ENCODE assay signal across 14 cellular contexts in genomic region chr6:156957931-156958547, GRCh38.
A peak's percentile ranks its signal among the peaks of the same experiment; 100 is the strongest.
DNase-seq lines count a peak whose midpoint lies in the region; ATAC-seq, FAIRE-seq and TF ChIP-seq lines count a peak whose summit lies in the region.
"Had no signal": no experiment of that assay in that cellular context is flagged by ENCODE, and none has a peak within 500 bp of the region (broad histone marks: within the 10 kb centered on the region; RNA-seq: fewer than 3 reads in every experiment).

No MANE protein-coding gene starts in this region.

- peaks cover 47 to 55% of the 10 kb centered on the region in 2 donors for H3K4me1 Mint-ChIP-seq in natural killer cell

- H3K27ac Mint-ChIP-seq in natural killer cell: peak overlapping the region; percentile 41 to 73

- H3K36me3 Mint-ChIP-seq in natural killer cell: no peaks in the 10 kb centered on the region

- no peak overlapping the region for H3K4me3 ChIP-seq in Karpas-422 (ENCODE audit: low read length)
- H3K4me3 ChIP-seq in kidney (ENCODE audit: low read length in 2 of 2): no peak overlapping the region

- no peaks in the 10 kb centered on the region for H3K9me2 ChIP-seq in Karpas-422 (replicated peaks; ENCODE audit: insufficient read depth, low read length)

- no peaks in the 10 kb centered on the region; the same call in 1 of the 2 replicates for H4K20me1 ChIP-seq in Karpas-422 (ENCODE audit: insufficient read depth, low read depth, low read length)

- H3K9ac ChIP-seq in Karpas-422 (ENCODE audit: low read length) (no peak overlapping the region), kidney (ENCODE audit: low read length in 2 of 2) (no peak overlapping the region)

- H2AFZ ChIP-seq in Karpas-422 (ENCODE audit: low read length): no peak overlapping the region

- peaks cover 95% of the 10 kb centered on the region for H3K79me2 ChIP-seq in Karpas-422 (ENCODE audit: low read length)

- peak overlapping the region; percentile 14; the same call in 1 of the 2 replicates for H3K27ac ChIP-seq in Karpas-422 (ENCODE audit: low read length)
- no peak overlapping the region for H3K27ac ChIP-seq in kidney (ENCODE audit: low read depth in 2 of 2, low read length in 2 of 2)

- no peak for DNase-seq in Karpas-422
- DNase-seq in natural killer cell: no peak
- DNase-seq in kidney: no peak
- DNase-seq in middle frontal gyrus (ENCODE audit: extremely low spot score, low spot score): no peak
- no peak for DNase-seq in KBM-7
- DNase-seq in NCI-H1417 (lab: John Stamatoyannopoulos, UW): no peak
- DNase-seq: NCI-H187 treated with DMSO at 0.1 percent for 48 hours; nucleus accumbens; stimulated activated CD4-positive, alpha-beta T cell treated with anti-CD3 and anti-CD28 coated beads, Interleukin-4, amount 100 ng/mL, for 1 hour had no signal

- H3K9me3 ChIP-seq in Karpas-422 (ENCODE audit: low read length) (no peaks in the 10 kb centered on the region), kidney (ENCODE audit: control insufficient read depth in 1 of 2, low read length in 2 of 2) (no peaks in the 10 kb centered on the region)

- in situ Hi-C loops in KBM-7 (cut with MboI; ENCODE audit: low pct_unique_long_range_greater_than_20kb, low sequenced_read_pairs): no loop called here

- H3K27me3 ChIP-seq in Karpas-422 (ENCODE audit: low read length): no peaks in the 10 kb centered on the region

- H3K9me3 Mint-ChIP-seq in natural killer cell: no peaks in the 10 kb centered on the region

- H3K4me2 ChIP-seq in Karpas-422 (ENCODE audit: low read depth, low read length, poor library complexity, severe bottlenecking): no peak overlapping the region

- no peak for FAIRE-seq in kidney (lab: Jason Lieb, UNC)
- FAIRE-seq: H1, keratinocyte had no signal

- no peak overlapping the region for H3K4me3 Mint-ChIP-seq in natural killer cell

- H3K36me3 ChIP-seq in Karpas-422 (ENCODE audit: insufficient read depth, low read length): no peaks in the 10 kb centered on the region
- no peaks in the 10 kb centered on the region for H3K36me3 ChIP-seq in kidney (ENCODE audit: control insufficient read depth in 1 of 2, insufficient read depth in 2 of 2, low read length in 2 of 2)

- H3K4me1 ChIP-seq in Karpas-422 (ENCODE audit: low read length) (peaks cover 60% of the 10 kb centered on the region), kidney (ENCODE audit: control insufficient read depth in 1 of 2, insufficient read depth in 1 of 2, low read depth in 1 of 2, low read length in 2 of 2) (peaks cover 23 to 30% of the 10 kb centered on the region in 2 donors)

- intact Hi-C loops in natural killer cell (cut with micrococcal nuclease) (no loop called here), kidney (cut with DNase I) (no loop called here)

- TF ChIP-seq CTCF in natural killer cell (IDR thresholded peaks at IDR 0.05) (no peak), kidney (IDR thresholded peaks at IDR 0.05; ENCODE audit: borderline replicate concordance, extremely low read depth, insufficient read depth) (no peak)

- no peaks in the 10 kb centered on the region for H3K27me3 Mint-ChIP-seq in natural killer cell (ENCODE audit: low read depth in 2 of 2)

- ATAC-seq in GM18858 (IDR thresholded peaks at IDR 0.05; ENCODE audit: unreplicated experiment) (peak; percentile 57), GM21723 (IDR thresholded peaks at IDR 0.05; ENCODE audit: unreplicated experiment) (peak; percentile 52), natural killer cell (no peak)
- ATAC-seq: Panc1 had no signal

Comparison
In these comparisons a context has a peak if more than half of its experiments do, and no peak if none do; other contexts are left out.
1. ATAC-seq: peak in GM18858 (single experiment) and GM21723 (single experiment); none in natural killer cell (0 of 3).